ENCODE assay signal across 8 cellular contexts in genomic region chr2:24926602-24927252, GRCh38. TPM values are rescaled to one million over a fixed set of nuclear protein-coding genes. Genes with fewer than 3 reads are reported as not detected.
DNase-seq lines count a peak whose midpoint lies in the region; TF ChIP-seq lines count a peak whose summit lies in the region.

No MANE protein-coding gene starts in this region.

- H3K27ac ChIP-seq in breast epithelium (peak overlapping the region; percentile 68 to 85), thyroid gland (peak overlapping the region in 2 of 3 donors; percentile 33 to 38)

- TF ChIP-seq POLR2A in breast epithelium (IDR thresholded peaks at IDR 0.05) (no peak), thyroid gland (IDR thresholded peaks at IDR 0.05) (no peak)

- DNase-seq in breast epithelium (ENCODE audit: low spot score in 2 of 2) (peak; percentile 40 to 57), MCF 10A (ENCODE audit: unreplicated experiment) (no peak), ecto neural progenitor cell (ENCODE audit: low spot score) (peak; percentile 60), myocyte (ENCODE audit: low read depth) (peak; percentile 14), thyroid gland (peak; percentile 25 to 36), NCI-H1417 treated with DMSO at 0.1 percent for 48 hours (lab: John Stamatoyannopoulos, UW) (no peak), NCI-H1417 (lab: John Stamatoyannopoulos, UW) (no peak), DMS79 treated with DMSO at 0.1 percent for 48 hours (lab: John Stamatoyannopoulos, UW) (no peak)

- 26 to 30% methylated on average over 24 to 30 of the region's 33 CpGs for WGBS in thyroid gland, 2 donors

- H3K9me3 ChIP-seq in breast epithelium (no peaks in the 10 kb centered on the region), thyroid gland (no peaks in the 10 kb centered on the region)

- BruUV-seq in MCF 10A (replicated peaks; lab: Mats Ljungman, UMichigan) = no TSS peak

- POLR2A ChIA-PET in MCF 10A (lab: Yijun Ruan, JAX) = interaction anchor here (0.9 kb wide), 1 partner anchor 19 kb away, joined by 3 read pairs; no protein-coding TSS in a partner anchor

- CTCF ChIA-PET in MCF 10A (lab: Yijun Ruan, JAX) = no interaction called here

- intact Hi-C loops in breast epithelium (cut with DNase I; ENCODE audit: low total_unique reads) = no loop called here
- intact Hi-C loops in MCF 10A (cut with micrococcal nuclease) = no loop called here
- intact Hi-C loops in thyroid gland (cut with DNase I) = no loop called here

- H3K9me3 Mint-ChIP-seq in MCF 10A (ENCODE audit: unreplicated experiment) = no peaks in the 10 kb centered on the region

- no peak overlapping the region for H3K27ac Mint-ChIP-seq in MCF 10A (ENCODE audit: low read depth, unreplicated experiment)

- no peak overlapping the region for H3K4me3 Mint-ChIP-seq in MCF 10A (ENCODE audit: unreplicated experiment)

- H3K36me3 ChIP-seq in breast epithelium (no peaks in the 10 kb centered on the region), thyroid gland (no peaks in the 10 kb centered on the region)

- peaks cover 0 to 7% of the 10 kb centered on the region in 2 donors for H3K4me1 ChIP-seq in breast epithelium
- no peaks in the 10 kb centered on the region for H3K4me1 ChIP-seq in thyroid gland

- H3K36me3 Mint-ChIP-seq in MCF 10A (ENCODE audit: insufficient read depth, unreplicated experiment) = peaks cover 6% of the 10 kb centered on the region

- H3K4me1 Mint-ChIP-seq in MCF 10A (ENCODE audit: insufficient read depth, unreplicated experiment) = peaks cover 10% of the 10 kb centered on the region

- H3K27me3 Mint-ChIP-seq in MCF 10A (ENCODE audit: insufficient read depth, unreplicated experiment) = no peaks in the 10 kb centered on the region

- no peaks in the 10 kb centered on the region for H3K27me3 ChIP-seq in breast epithelium
- H3K27me3 ChIP-seq in thyroid gland = no peaks in the 10 kb centered on the region

- TF ChIP-seq CTCF in breast epithelium (IDR thresholded peaks at IDR 0.05) = no peak
- TF ChIP-seq CTCF in MCF 10A (IDR thresholded peaks at IDR 0.05; ENCODE audit: unreplicated experiment) = no peak
- no peak for TF ChIP-seq CTCF in thyroid gland (IDR thresholded peaks at IDR 0.05)

- H3K4me3 ChIP-seq in breast epithelium (peak overlapping the region; percentile 20 to 59 (median 33)), thyroid gland (replicated peaks in 1 of 3) (no peak overlapping the region)

RNA-seq across cellular contexts. Expression of gene ADCY3, which starts 6.7 kb away (rescaled TPM):
- 10 to 100 TPM; 29.3 to 89.1 (median 56.1) TPM for total RNA-seq in breast epithelium
- 50.3 and 62.9 TPM in 2 replicates for total RNA-seq in MCF 10A (2022)
- total RNA-seq in myocyte = 3.5 and 6.5 TPM in 2 replicates
- 11.6 TPM for polyA plus RNA-seq in myocyte (2012)
- 10 to 100 TPM; 17.5 to 38.7 (median 29.2) TPM for total RNA-seq in thyroid gland

RNA-seq across cellular contexts. Expression of gene DNAJC27, which starts 45.0 kb away (rescaled TPM):
- total RNA-seq in breast epithelium (10 to 100 TPM in 2 of 3 donors, 1 to 10 TPM in 1; 5.1 to 12.6 (median 10.8) TPM), MCF 10A (2022) (5.8 and 7.1 TPM in 2 replicates), myocyte (6.0 and 8.6 TPM in 2 replicates), thyroid gland (10 to 100 TPM in 3 of 4 donors, 1 to 10 TPM in 1; 7.7 to 16.1 (median 15.7) TPM)
- 2.4 TPM for polyA plus RNA-seq in myocyte (2012)

Comparison
In these comparisons a context has a peak if more than half of its experiments do, and no peak if none do; other contexts are left out.
1. DNase-seq: peak in breast epithelium (2 of 2), ecto neural progenitor cell (single experiment), myocyte (single experiment) and thyroid gland (2 of 2); none in MCF 10A (single experiment), NCI-H1417 treated with DMSO at 0.1 percent for 48 hours (single experiment), NCI-H1417 (0 of 3) and DMS79 treated with DMSO at 0.1 percent for 48 hours (single experiment).
2. H3K4me3 ChIP-seq: peak in breast epithelium (3 of 3); none in thyroid gland (0 of 3).